In the genomic region with DNA sequence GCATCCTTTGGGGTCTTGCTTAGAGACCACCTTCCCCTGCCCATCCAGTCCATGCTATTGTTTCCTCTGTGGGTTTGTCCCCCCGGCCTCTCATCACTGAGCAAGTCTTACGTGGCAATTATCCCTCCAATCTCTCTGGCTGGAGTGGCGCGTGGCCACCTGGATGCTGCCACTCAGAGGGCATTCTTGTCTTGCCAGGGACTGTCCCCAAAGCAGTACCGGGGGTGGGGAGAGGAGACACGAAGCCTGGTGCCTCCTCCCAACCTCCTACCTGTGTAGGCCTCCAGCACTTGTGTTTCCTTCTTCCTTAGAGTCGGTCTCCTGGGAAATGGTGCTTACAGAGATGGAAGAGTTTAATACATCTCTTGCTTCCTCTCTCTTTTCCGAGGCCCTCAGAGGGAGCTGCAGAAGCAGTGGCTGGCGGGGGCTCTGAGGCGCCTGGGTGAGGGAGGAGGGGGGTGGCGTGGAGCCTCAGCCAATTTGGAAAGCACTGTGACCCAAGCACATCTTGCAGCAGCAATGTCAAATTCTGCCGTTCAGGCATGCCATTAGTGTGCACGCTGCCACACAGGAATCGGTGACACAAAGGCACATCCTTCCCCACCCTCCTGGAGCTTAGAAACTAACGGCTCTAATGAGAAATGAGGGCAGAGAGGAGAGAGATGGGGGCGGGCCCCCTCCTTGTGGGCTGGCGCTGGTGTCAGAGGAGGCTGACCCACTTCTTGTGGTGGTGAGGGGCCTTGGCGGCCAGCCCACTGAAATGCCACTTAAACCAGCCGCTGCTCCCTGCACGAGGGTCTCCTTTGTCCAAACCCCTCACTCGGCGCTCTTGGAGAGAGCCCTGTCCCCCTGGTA, we compare ENCODE assay signal across 13 cellular contexts.
"Had no signal": no experiment of that assay in that cellular context is flagged by ENCODE, and none has a peak within 500 bp of the region (broad histone marks: within the 10 kb centered on the region; RNA-seq: fewer than 3 reads in every experiment).

No MANE protein-coding gene starts in this region.

- H3K27ac ChIP-seq: adrenal gland, esophagus squamous epithelium, foreskin keratinocyte, prostate gland, thoracic aorta had no signal

- H3K9me3 ChIP-seq: adrenal gland, esophagus squamous epithelium, heart left ventricle, mucosa of descending colon, prostate gland, thoracic aorta had no signal

- H3K27me3 ChIP-seq: adrenal gland, heart left ventricle had no signal

- H3K4me3 ChIP-seq: adrenal gland, esophagus squamous epithelium, heart left ventricle, mucosa of descending colon, prostate gland, thoracic aorta had no signal

- H3K36me3 ChIP-seq: adrenal gland, esophagus squamous epithelium, heart left ventricle, prostate gland, thoracic aorta had no signal

- DNase-seq: activated naive CD4-positive, alpha-beta T cell treated with anti-CD3 and anti-CD28 coated beads, Interleukin-2, amount 50 U/mL, for 16 hours; adrenal gland; esophagus squamous epithelium; foreskin keratinocyte; heart left ventricle; mammary epithelial cell; mucosa of descending colon; naive thymus-derived CD8-positive, alpha-beta T cell; occipital lobe; stimulated activated CD4-positive, alpha-beta T cell treated with anti-CD3 and anti-CD28 coated beads, Interleukin-4, amount 100 ng/mL, for 4 hours; stimulated activated naive CD8-positive, alpha-beta T cell treated with anti-CD3 and anti-CD28 coated beads, Interleukin-15, amount 100 ng/mL, for 72 hours had no signal

- H3K4me1 ChIP-seq: adrenal gland, foreskin keratinocyte had no signal
